9 cellular contexts compared by ENCODE assay signal in genomic region chr10:6581223-6581622, GRCh38. TPM values are rescaled to one million over a fixed set of nuclear protein-coding genes. Genes with fewer than 3 reads are reported as not detected.
DNase-seq lines count a peak whose midpoint lies in the region; ATAC-seq and TF ChIP-seq lines count a peak whose summit lies in the region.
"Not testable (repeated sequence)": the region's sequence is repeated elsewhere in the genome, so short reads cannot be mapped to it uniquely, and the experiment has no call there.
"Had no signal": no experiment of that assay in that cellular context is flagged by ENCODE, and none has a peak within 500 bp of the region (broad histone marks: within the 10 kb centered on the region; RNA-seq: fewer than 3 reads in every experiment).

No MANE protein-coding gene starts in this region.

- H3K4me1 Mint-ChIP-seq in activated CD8-positive, alpha-beta memory T cell treated with anti-CD3 and anti-CD28 coated beads, Interleukin-2, amount 10 ng/mL, durations not matched to agents 7 days and 5 days, result peaks cover 58% of the 10 kb centered on the region

- peaks cover 67% of the 10 kb centered on the region for H3K36me3 Mint-ChIP-seq in activated CD8-positive, alpha-beta memory T cell treated with anti-CD3 and anti-CD28 coated beads, Interleukin-2, amount 10 ng/mL, durations not matched to agents 7 days and 5 days

- not testable (repeated sequence) for TF ChIP-seq POLR2A in HCT116 (IDR thresholded peaks at IDR 0.05; ENCODE audit: borderline replicate concordance, extremely low read depth, insufficient read depth, insufficient read length)

- not testable (repeated sequence) for H3K27ac ChIP-seq in ACC112 (ENCODE audit: low read depth, low read length); HCT116 (ENCODE audit: low read depth, low read length); hepatocyte; muscle layer of duodenum (ENCODE audit: low read length)
- H3K27ac ChIP-seq in caudate nucleus (ENCODE audit: low read depth, low read length), result peak overlapping the region; percentile 68

- CTCF ChIA-PET in HCT116 (lab: Charles Lee), result interaction anchor here (1.0 to 1.1 kb wide), 3 partner anchors 14 to 86 kb away, joined by 3 to 4 read pairs (median 4); no protein-coding TSS in a partner anchor
- CTCF ChIA-PET in activated CD8-positive, alpha-beta memory T cell treated with anti-CD3 and anti-CD28 coated beads, Interleukin-2, amount 10 ng/mL, durations not matched to agents 7 days and 5 days (lab: Charles Lee), result interaction anchor here (0.6 to 7.1 kb wide), 27 partner anchors 12 to 495 kb away, joined by 3 to 56 read pairs (median 5); no protein-coding TSS in a partner anchor

- not testable (repeated sequence) for H3K79me2 ChIP-seq in ACC112 (ENCODE audit: control insufficient read depth, insufficient read depth, low read length, unreplicated experiment); HCT116 (ENCODE audit: insufficient read depth, low read length); hepatocyte

- H3K36me3 ChIP-seq in ACC112 (ENCODE audit: insufficient read depth, low read length); HCT116 (ENCODE audit: control insufficient read depth in 1 of 2, insufficient read depth in 2 of 2, low read length in 2 of 2); hepatocyte (replicated peaks; ENCODE audit: insufficient read depth, low read depth); muscle layer of duodenum (ENCODE audit: control insufficient read depth in 1 of 2, insufficient read depth in 2 of 2, low read length in 2 of 2): not testable (repeated sequence)

- H3K4me3 ChIP-seq in ACC112 (ENCODE audit: low read depth, low read length) (peak overlapping the region; percentile 85), HCT116 (replicated peaks in 1 of 2; ENCODE audit: low read depth in 1 of 2, low read length in 2 of 2) (peak overlapping the region; percentile 51 to 65; a peak in 2 of 4 replicates), hepatocyte (peak overlapping the region; percentile 97), muscle layer of duodenum (ENCODE audit: low read depth in 1 of 2, low read length in 2 of 2) (peak overlapping the region; percentile 71 to 76)

- H3K4me3 Mint-ChIP-seq in activated CD8-positive, alpha-beta memory T cell treated with anti-CD3 and anti-CD28 coated beads, Interleukin-2, amount 10 ng/mL, durations not matched to agents 7 days and 5 days, result peak overlapping the region; percentile 97

- DNase-seq in HCT116 (ENCODE audit: low read depth, low spot score); activated CD8-positive, alpha-beta memory T cell treated with anti-CD3 and anti-CD28 coated beads, Interleukin-2, amount 10 ng/mL, durations not matched to agents 7 days and 5 days; caudate nucleus (lab: John Stamatoyannopoulos, UW); hepatocyte (ENCODE audit: low spot score): not testable (repeated sequence)
- peak; percentile 42 for DNase-seq in OCI-M1 (lab: John Stamatoyannopoulos, UW)
- peak; percentile 32 for DNase-seq in stimulated activated CD4-positive, alpha-beta T cell treated with anti-CD3 and anti-CD28 coated beads, Interleukin-15, amount 100 ng/mL, for 24 hours

- H3K9me2 ChIP-seq in HCT116 (ENCODE audit: insufficient read depth); hepatocyte (replicated peaks; ENCODE audit: insufficient read depth): not testable (repeated sequence)

- not testable (repeated sequence) for H4K20me1 ChIP-seq in HCT116 (ENCODE audit: insufficient read depth); hepatocyte (ENCODE audit: insufficient read depth, poor library complexity, severe bottlenecking)

- POLR2A ChIA-PET in HCT116 (lab: Charles Lee), result not testable (repeated sequence)

- H3K9me3 ChIP-seq in HCT116 (ENCODE audit: control insufficient read depth in 1 of 2, insufficient read depth in 1 of 2, low read depth in 1 of 2, low read length in 2 of 2); hepatocyte (ENCODE audit: low read depth); muscle layer of duodenum (ENCODE audit: control insufficient read depth in 1 of 2, low read length in 2 of 2): not testable (repeated sequence)

- H2AFZ ChIP-seq in ACC112 (ENCODE audit: low read length, unreplicated experiment), result peak overlapping the region; percentile 86
- not testable (repeated sequence) for H2AFZ ChIP-seq in HCT116 (ENCODE audit: low read depth, low read length, poor library complexity, severe bottlenecking)
- peak overlapping the region; percentile 97 for H2AFZ ChIP-seq in hepatocyte

- peak overlapping the region; percentile 96 for H3K4me2 ChIP-seq in HCT116 (ENCODE audit: low read length)
- H3K4me2 ChIP-seq in hepatocyte, result peak overlapping the region; percentile 91

- intact Hi-C loops in HCT116 (cut with micrococcal nuclease), result loop anchor here (5.0 kb wide), 1 partner anchor 86 kb away; no protein-coding TSS in a partner anchor

- WGBS in hepatocyte (ENCODE audit: low lambda C conversion rate, missing lambda C conversion rate), result 43% methylated on average over 7 of the region's 7 CpGs

- ATAC-seq in HCT116; activated CD8-positive, alpha-beta memory T cell treated with anti-CD3 and anti-CD28 coated beads, Interleukin-2, amount 10 ng/mL, durations not matched to agents 7 days and 5 days: not testable (repeated sequence)

- not testable (repeated sequence) for H3K27me3 Mint-ChIP-seq in activated CD8-positive, alpha-beta memory T cell treated with anti-CD3 and anti-CD28 coated beads, Interleukin-2, amount 10 ng/mL, durations not matched to agents 7 days and 5 days

- H3K27me3 ChIP-seq in ACC112 (ENCODE audit: insufficient read depth, low read length), result peaks cover 38% of the 10 kb centered on the region
- peaks cover 31% of the 10 kb centered on the region for H3K27me3 ChIP-seq in HCT116 (ENCODE audit: insufficient read depth, low read length)
- H3K27me3 ChIP-seq in hepatocyte, result peaks cover 35% of the 10 kb centered on the region
- H3K27me3 ChIP-seq in muscle layer of duodenum (ENCODE audit: low read depth, low read length), result peaks cover 12% of the 10 kb centered on the region

- TF ChIP-seq CTCF in HCT116 (IDR thresholded peaks at IDR 0.05 in 2 of 3, conservative IDR thresholded peaks at IDR 0.05 in 1 of 3; ENCODE audit: borderline replicate concordance in 1 of 3, insufficient read depth in 1 of 3, low read depth in 2 of 3, low read length in 2 of 3); hepatocyte (IDR thresholded peaks at IDR 0.05; ENCODE audit: poor library complexity): not testable (repeated sequence)

- H3K9me3 Mint-ChIP-seq in activated CD8-positive, alpha-beta memory T cell treated with anti-CD3 and anti-CD28 coated beads, Interleukin-2, amount 10 ng/mL, durations not matched to agents 7 days and 5 days (ENCODE audit: low read depth), result not testable (repeated sequence)

- RAD21 ChIA-PET in HCT116 (lab: Charles Lee; ENCODE audit: low non-redundant PET in 1 of 2, low total read pairs in 2 of 2, uncharacterized antibody in 2 of 2, unreplicated experiment in 2 of 2), result not testable (repeated sequence)

- not testable (repeated sequence) for H3K9ac ChIP-seq in HCT116 (ENCODE audit: low read length)

- not testable (repeated sequence) for H3K4me1 ChIP-seq in ACC112 (ENCODE audit: control insufficient read depth, insufficient read depth, low read length, unreplicated experiment); hepatocyte (ENCODE audit: insufficient read depth); muscle layer of duodenum (ENCODE audit: control insufficient read depth in 1 of 2, insufficient read depth in 2 of 2, low read length in 2 of 2)
- peaks cover 3 to 15% of the 10 kb centered on the region in 2 experiments; a peak in 2 of 4 replicates for H3K4me1 ChIP-seq in HCT116 (ENCODE audit: control insufficient read depth in 1 of 2, insufficient read depth in 2 of 2, low read length in 2 of 2)

- not testable (repeated sequence) for BruUV-seq in HCT116 (replicated peaks; lab: Mats Ljungman, UMichigan)

- peak overlapping the region; percentile 93 for H3K27ac Mint-ChIP-seq in activated CD8-positive, alpha-beta memory T cell treated with anti-CD3 and anti-CD28 coated beads, Interleukin-2, amount 10 ng/mL, durations not matched to agents 7 days and 5 days

- TF ChIP-seq RAD21 in HCT116 (IDR thresholded peaks at IDR 0.05; ENCODE audit: low read depth), result not testable (repeated sequence)

RNA-seq across cellular contexts. Expression of gene PRKCQ, which starts 1.1 kb away (rescaled TPM):
- total RNA-seq in HCT116 (2021; ENCODE audit: unreplicated experiment) (0.54 TPM), hepatocyte (0.43 and 0.76 TPM in 2 replicates)
- polyA plus RNA-seq in HCT116 (2012), result 0.38 and 0.52 TPM in 2 replicates
- 10 to 100 TPM; 51.0 to 58.7 TPM for total RNA-seq in activated CD8-positive, alpha-beta memory T cell treated with anti-CD3 and anti-CD28 coated beads, Interleukin-2, amount 10 ng/mL, durations not matched to agents 7 days and 5 days
- 0.21 and 0.97 TPM in 2 replicates for polyA plus RNA-seq in hepatocyte
- total RNA-seq: GM23248 had no signal
- polyA plus RNA-seq: GM23248 had no signal

Comparison
In these comparisons a context has a peak if more than half of its experiments do, and no peak if none do; other contexts are left out.
1. RNA of gene PRKCQ, which starts 1.1 kb away (total RNA-seq): 51.0 to 58.7 TPM in activated CD8-positive, alpha-beta memory T cell treated with anti-CD3 and anti-CD28 coated beads, Interleukin-2, amount 10 ng/mL, durations not matched to agents 7 days and 5 days; 0.54 TPM in HCT116 (single experiment) and 0.43 to 0.76 TPM in hepatocyte; every median in the first group is over 10 times any median in the second.
2. Peak in every context shown above with its lines, with median percentiles within 50 percentile points of each other: H3K4me3 ChIP-seq.